ENCODE assay signal across 22 cellular contexts in the genomic region with DNA sequence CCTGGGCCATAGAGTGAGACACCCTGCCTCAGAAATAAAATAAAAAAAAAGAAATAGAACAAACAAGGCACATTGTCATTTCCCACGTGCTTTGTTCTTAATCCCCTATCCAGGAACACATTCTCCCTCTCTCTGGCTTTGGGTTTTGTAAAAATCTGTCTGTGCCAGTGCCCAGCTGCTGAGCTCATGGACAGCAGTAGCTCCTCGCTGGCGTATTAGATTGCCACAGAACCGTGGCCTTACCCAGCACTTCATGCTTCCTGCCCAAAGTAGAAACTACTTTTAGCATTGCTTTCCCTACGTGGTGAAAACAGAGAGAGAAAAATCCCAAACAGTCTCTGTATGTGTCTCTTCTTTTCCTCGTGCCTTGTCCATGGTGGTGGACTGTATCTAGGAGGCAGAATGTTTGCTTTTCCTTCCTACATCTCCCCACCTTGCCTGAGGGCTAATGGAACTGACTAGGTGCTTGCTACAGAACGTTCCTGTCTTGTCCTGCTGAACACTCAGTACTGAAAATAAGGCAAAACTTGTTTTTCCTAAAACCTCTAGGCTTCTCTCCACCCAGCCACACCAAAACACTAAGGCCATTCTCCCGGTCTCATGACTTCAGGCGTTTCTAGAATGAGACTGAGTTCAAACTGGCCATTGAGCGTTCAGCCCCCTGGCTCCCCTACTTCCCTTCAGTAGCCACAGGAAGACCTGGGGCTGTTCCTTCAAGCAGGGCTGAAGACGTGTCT. TPM values are rescaled to one million over a fixed set of nuclear protein-coding genes. Genes with fewer than 3 reads are reported as not detected.
A peak's percentile ranks its signal among the peaks of the same experiment; 100 is the strongest.
DNase-seq lines count a peak whose midpoint lies in the region; ATAC-seq and TF ChIP-seq lines count a peak whose summit lies in the region.
"Had no signal": no experiment of that assay in that cellular context is flagged by ENCODE, and none has a peak within 500 bp of the region (broad histone marks: within the 10 kb centered on the region; RNA-seq: fewer than 3 reads in every experiment).

No MANE protein-coding gene starts in this region.

- no peak for TF ChIP-seq POLR2A in suprapubic skin (IDR thresholded peaks at IDR 0.05)

- WGBS in suprapubic skin: 68% methylated on average over 11 of the region's 11 CpGs

- H3K27me3 ChIP-seq in layer of hippocampus (ENCODE audit: control insufficient read depth, insufficient read depth, low read length) (no peaks in the 10 kb centered on the region), suprapubic skin (no peaks in the 10 kb centered on the region)
- H3K27me3 ChIP-seq: adrenal gland had no signal

- TF ChIP-seq CTCF in astrocyte of the cerebellum (IDR thresholded peaks at IDR 0.05; ENCODE audit: low read depth, low read length, missing control alignments) (no peak), suprapubic skin (IDR thresholded peaks at IDR 0.05) (no peak), GM20000 (IDR thresholded peaks at IDR 0.05; ENCODE audit: extremely low read depth, missing control alignments) (no peak)

- no peaks in the 10 kb centered on the region for H3K4me1 Mint-ChIP-seq in activated T-cell treated with anti-CD3 and anti-CD28 coated beads, Interleukin-2, amount 50 U/mL, for 72 hours (ENCODE audit: low read depth)
- H3K4me1 Mint-ChIP-seq: activated B cell treated with CpG ODN at 0.5 μM for 24 hours; central memory CD8-positive, alpha-beta T cell had no signal

- no peaks in the 10 kb centered on the region for H3K27me3 Mint-ChIP-seq in activated T-cell treated with anti-CD3 and anti-CD28 coated beads, Interleukin-2, amount 50 U/mL, for 72 hours (ENCODE audit: low read depth)
- H3K27me3 Mint-ChIP-seq: activated B cell treated with CpG ODN at 0.5 μM for 24 hours; central memory CD8-positive, alpha-beta T cell had no signal

- H3K27ac ChIP-seq in layer of hippocampus (ENCODE audit: low read depth, low read length) (peak overlapping the region; percentile 16), suprapubic skin (peak overlapping the region; percentile 51)
- H3K27ac ChIP-seq: A549, adrenal gland, parathyroid adenoma had no signal

- H3K4me3 ChIP-seq in astrocyte of the cerebellum (ENCODE audit: low read depth, low read length): no peak overlapping the region
- H3K4me3 ChIP-seq in suprapubic skin: no peak overlapping the region
- H3K4me3 ChIP-seq: A549, adrenal gland had no signal

- in situ Hi-C loops in astrocyte of the cerebellum (cut with HindIII; ENCODE audit: low sequenced_read_pairs): no loop called here

- H3K4me1 ChIP-seq in suprapubic skin: peaks cover 6% of the 10 kb centered on the region
- H3K4me1 ChIP-seq: A549, adrenal gland, parathyroid adenoma had no signal

- no peaks in the 10 kb centered on the region for H3K9me3 Mint-ChIP-seq in activated T-cell treated with anti-CD3 and anti-CD28 coated beads, Interleukin-2, amount 50 U/mL, for 72 hours
- H3K9me3 Mint-ChIP-seq: activated B cell treated with CpG ODN at 0.5 μM for 24 hours; activated T-helper 2 cell treated with anti-CD3 and anti-CD28 coated beads, Interferon-gamma antibody, Interleukin-2, Interleukin-4, amounts not matched to agents 10 μg/mL and 5 μg/mL and 100 μg/mL, durations not matched to agents 14 hours and 24 hours and 36 hours; CD14-positive monocyte; central memory CD8-positive, alpha-beta T cell had no signal

- no peak for TF ChIP-seq EP300 in suprapubic skin (IDR thresholded peaks at IDR 0.05)

- H3K4me3 Mint-ChIP-seq in activated T-cell treated with anti-CD3 and anti-CD28 coated beads, Interleukin-2, amount 50 U/mL, for 72 hours: no peak overlapping the region
- H3K4me3 Mint-ChIP-seq: activated B cell treated with CpG ODN at 0.5 μM for 24 hours; CD14-positive monocyte; central memory CD8-positive, alpha-beta T cell had no signal

- H3K9me3 ChIP-seq in suprapubic skin: no peaks in the 10 kb centered on the region
- H3K9me3 ChIP-seq: A549, adrenal gland had no signal

- H3K36me3 Mint-ChIP-seq in activated T-cell treated with anti-CD3 and anti-CD28 coated beads, Interleukin-2, amount 50 U/mL, for 72 hours (ENCODE audit: insufficient read depth in 2 of 2): peaks cover 0 to 3% of the 10 kb centered on the region in 2 donors

- H3K36me3 ChIP-seq in suprapubic skin: peaks cover 73% of the 10 kb centered on the region

- ATAC-seq in activated T-cell treated with anti-CD3 and anti-CD28 coated beads, Interleukin-2, amount 50 U/mL, for 72 hours (replicated peaks in 1 of 2): no peak
- ATAC-seq in GM19351 (IDR thresholded peaks at IDR 0.05; ENCODE audit: unreplicated experiment) (no peak), HG03280 (IDR thresholded peaks at IDR 0.05; ENCODE audit: unreplicated experiment) (no peak)
- ATAC-seq: A549 had no signal

- H3K27ac Mint-ChIP-seq in activated T-cell treated with anti-CD3 and anti-CD28 coated beads, Interleukin-2, amount 50 U/mL, for 72 hours: peak overlapping the region; percentile 39
- H3K27ac Mint-ChIP-seq: activated B cell treated with CpG ODN at 0.5 μM for 24 hours; activated T-helper 2 cell treated with anti-CD3 and anti-CD28 coated beads, Interferon-gamma antibody, Interleukin-2, Interleukin-4, amounts not matched to agents 10 μg/mL and 5 μg/mL and 100 μg/mL, durations not matched to agents 14 hours and 24 hours and 36 hours had no signal

- DNase-seq in activated T-cell treated with anti-CD3 and anti-CD28 coated beads, Interleukin-2, amount 50 U/mL, for 72 hours: no peak
- DNase-seq in activated T-cell treated with anti-CD3 and anti-CD28 coated beads, Interleukin-2, amount 50 U/mL, for 1 hour: no peak
- DNase-seq in astrocyte of the cerebellum (ENCODE audit: low read depth): peak; percentile 34
- DNase-seq in suprapubic skin (ENCODE audit: low spot score in 2 of 2): no peak
- DNase-seq in GM20000 (ENCODE audit: low spot score): no peak
- DNase-seq: activated B cell treated with CpG ODN at 0.5 μM for 24 hours; effector CD4-positive, alpha-beta T cell; NCI-H1105 treated with DMSO at 0.1 percent for 48 hours; NCI-H526 treated with DMSO at 0.1 percent for 48 hours; SIG-M5; small intestine; stimulated activated CD4-positive, alpha-beta T cell treated with anti-CD3 and anti-CD28 coated beads, Interleukin-4, amount 100 ng/mL, for 1 hour; T-helper 1 cell had no signal

RNA-seq across cellular contexts. Expression of a gene that starts 26.1 kb away (rescaled TPM):
- 10 to 100 TPM; 23.8 to 24.3 TPM for total RNA-seq in activated T-cell treated with anti-CD3 and anti-CD28 coated beads, Interleukin-2, amount 50 U/mL, for 72 hours
- 10 to 100 TPM; 20.9 to 50.0 (median 44.1) TPM for total RNA-seq in suprapubic skin

RNA-seq across cellular contexts. Expression of a gene that starts 37.4 kb away (rescaled TPM):
- 10 to 100 TPM; 40.8 to 57.5 TPM for total RNA-seq in activated T-cell treated with anti-CD3 and anti-CD28 coated beads, Interleukin-2, amount 50 U/mL, for 72 hours
- total RNA-seq in suprapubic skin: 100 to 1,000 TPM in 2 of 4 donors, 10 to 100 TPM in 2; 48.2 to 117 (median 90.4) TPM

RNA-seq across cellular contexts. Expression of a gene that starts 38.5 kb away (rescaled TPM):
- 10 to 100 TPM; 36.4 to 38.2 TPM for total RNA-seq in activated T-cell treated with anti-CD3 and anti-CD28 coated beads, Interleukin-2, amount 50 U/mL, for 72 hours
- 10 to 100 TPM; 44.3 to 68.6 (median 59.3) TPM for total RNA-seq in suprapubic skin
